8 cellular contexts compared by ENCODE assay signal in the genomic region with DNA sequence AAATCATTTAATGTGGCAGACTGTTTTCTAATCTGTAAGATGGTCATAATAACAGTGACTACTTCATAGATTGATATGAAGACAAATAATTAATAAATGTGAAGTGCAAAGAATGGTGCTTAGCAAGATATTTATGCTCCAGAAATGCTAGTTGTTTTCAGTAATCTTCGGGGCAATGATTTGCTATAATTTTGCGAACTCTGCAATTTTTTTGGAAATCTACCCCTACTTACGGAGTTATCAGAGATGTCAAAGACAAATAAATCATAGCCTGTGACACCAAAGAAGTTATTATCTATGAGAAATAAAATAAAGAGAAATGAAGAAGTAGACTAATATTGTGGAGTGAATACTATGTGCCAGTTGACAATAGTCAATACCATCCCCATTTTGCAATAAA.
"Had no signal": no experiment of that assay in that cellular context is flagged by ENCODE, and none has a peak within 500 bp of the region (broad histone marks: within the 10 kb centered on the region; RNA-seq: fewer than 3 reads in every experiment).

No MANE protein-coding gene starts in this region.

- H3K4me3 ChIP-seq: GM12878 had no signal

- DNase-seq: GDM1, GF-D8 had no signal

- FAIRE-seq: G401.6, GM12878, GM12891, GM12892, GM18507, GM19239 had no signal

- ATAC-seq: GM12878 had no signal
